In genomic region chr6:57443181-57443580, GRCh38 we compare ENCODE assay signal across 1 cellular context.
TF ChIP-seq lines count a peak whose summit lies in the region.

No MANE protein-coding gene starts in this region.

TF ChIP-seq in SK-N-SH, 30 proteins besides CTCF, POLR2A, EP300 and RAD21:
- peak; percentile 23 for TF ChIP-seq JUND (IDR thresholded peaks at IDR 0.05)
- TF ChIP-seq PBX3 (IDR thresholded peaks at IDR 0.05): peak; percentile 65
- peak; percentile 70 for TF ChIP-seq TCF12 (IDR thresholded peaks at IDR 0.05)
TF ChIP-seq in SK-N-SH: peak in this region for 3; not testable (repeated sequence) for 27.
